Comparison of ENCODE assay signal across 28 cellular contexts in genomic region chr17:72525225-72525988, GRCh38.
DNase-seq lines count a peak whose midpoint lies in the region; ATAC-seq, FAIRE-seq and TF ChIP-seq lines count a peak whose summit lies in the region.
"Had no signal": no experiment of that assay in that cellular context is flagged by ENCODE, and none has a peak within 500 bp of the region (broad histone marks: within the 10 kb centered on the region; RNA-seq: fewer than 3 reads in every experiment).

No MANE protein-coding gene starts in this region.

- H3K4me3 ChIP-seq in mucosa of descending colon (no peak overlapping the region), small intestine (ENCODE audit: low read depth in 1 of 2, low read length in 2 of 2) (no peak overlapping the region), left ventricle myocardium inferior (no peak overlapping the region), MM.1S (ENCODE audit: low read length) (no peak overlapping the region)
- H3K4me3 ChIP-seq: lower lobe of right lung, psoas muscle, SK-N-MC, tibial nerve had no signal

- H3K4me1 ChIP-seq in mucosa of descending colon (ENCODE audit: low read depth) (peaks cover 29% of the 10 kb centered on the region), small intestine (ENCODE audit: control insufficient read depth in 2 of 2, insufficient read depth in 1 of 2, low read depth in 1 of 2, low read length in 1 of 2) (peaks cover 0 to 2% of the 10 kb centered on the region in 2 donors), left ventricle myocardium inferior (no peaks in the 10 kb centered on the region), MM.1S (ENCODE audit: low read length) (peaks cover 27% of the 10 kb centered on the region)
- H3K4me1 ChIP-seq: BE2C, lower lobe of right lung, psoas muscle, tibial nerve had no signal

- H3K27ac Mint-ChIP-seq in natural killer cell treated with Interleukin-12 subunit alpha and Interleukin-12 subunit beta and Interleukin-15 and Interleukin-18, amount 100 ng/mL, for 72 hours = no peak overlapping the region
- H3K27ac Mint-ChIP-seq: activated CD8-positive, alpha-beta T cell treated with anti-CD3 and anti-CD28 coated beads, Interleukin-2, amount 10 ng/mL, durations not matched to agents 7 days and 5 days; activated naive CD8-positive, alpha-beta T cell treated with anti-CD3 and anti-CD28 coated beads, Interleukin-2, amount 10 ng/mL, durations not matched to agents 7 days and 5 days; stimulated activated naive CD8-positive, alpha-beta T cell treated with anti-CD3 and anti-CD28 coated beads, Interleukin-15, amount 100 ng/mL, for 72 hours; T-helper 1 cell treated with Interleukin-12 subunit alpha and Interleukin-12 subunit beta and Interleukin-4 antibody, amounts not matched to agents 30 μg/mL and 1 μg/mL, for 36 hours had no signal

- 3 to 27% (median 20%) methylated on average over 5 of the region's 5 CpGs for WGBS in small intestine, 3 donors

- no peaks in the 10 kb centered on the region for H3K27me3 ChIP-seq in small intestine (ENCODE audit: control insufficient read depth in 2 of 2, insufficient read depth in 2 of 2, low read length in 2 of 2)
- peaks cover 28% of the 10 kb centered on the region for H3K27me3 ChIP-seq in left ventricle myocardium inferior (ENCODE audit: low read depth)
- H3K27me3 ChIP-seq in MM.1S (replicated peaks; ENCODE audit: insufficient read depth, low read length) = no peaks in the 10 kb centered on the region
- H3K27me3 ChIP-seq: BE2C, tibial nerve had no signal

- no peaks in the 10 kb centered on the region for H3K9me2 ChIP-seq in MM.1S (replicated peaks; ENCODE audit: insufficient read depth, low read length)

- no peak overlapping the region for H3K4me2 ChIP-seq in MM.1S (ENCODE audit: low read depth, low read length)

- H3K4me1 Mint-ChIP-seq in natural killer cell treated with Interleukin-12 subunit alpha and Interleukin-12 subunit beta and Interleukin-15 and Interleukin-18, amount 100 ng/mL, for 72 hours (ENCODE audit: low read depth in 2 of 2) = no peaks in the 10 kb centered on the region
- H3K4me1 Mint-ChIP-seq: activated naive CD8-positive, alpha-beta T cell treated with anti-CD3 and anti-CD28 coated beads, Interleukin-2, amount 10 ng/mL, durations not matched to agents 7 days and 5 days; stimulated activated naive CD8-positive, alpha-beta T cell treated with anti-CD3 and anti-CD28 coated beads, Interleukin-15, amount 100 ng/mL, for 72 hours had no signal

- no peaks in the 10 kb centered on the region for H3K9me3 Mint-ChIP-seq in natural killer cell treated with Interleukin-12 subunit alpha and Interleukin-12 subunit beta and Interleukin-15 and Interleukin-18, amount 100 ng/mL, for 72 hours
- H3K9me3 Mint-ChIP-seq: activated naive CD8-positive, alpha-beta T cell treated with anti-CD3 and anti-CD28 coated beads, Interleukin-2, amount 10 ng/mL, durations not matched to agents 7 days and 5 days; stimulated activated naive CD8-positive, alpha-beta T cell treated with anti-CD3 and anti-CD28 coated beads, Interleukin-15, amount 100 ng/mL, for 72 hours; T-helper 1 cell treated with Interleukin-12 subunit alpha and Interleukin-12 subunit beta and Interleukin-4 antibody, amounts not matched to agents 30 μg/mL and 1 μg/mL, for 36 hours had no signal

- peaks cover 95% of the 10 kb centered on the region for H3K79me2 ChIP-seq in MM.1S (ENCODE audit: low read length)

- no peak for FAIRE-seq in small intestine (lab: Jason Lieb, UNC)
- FAIRE-seq: endothelial cell of umbilical vein, GM19239, islet of Langerhans had no signal

- H3K27ac ChIP-seq in caudate nucleus (ENCODE audit: low read depth, low read length) (peak overlapping the region; percentile 71), small intestine (ENCODE audit: low read depth in 1 of 2, low read length in 1 of 2) (peak overlapping the region; percentile 44 to 89), left ventricle myocardium inferior (replicated peaks) (no peak overlapping the region), MM.1S (ENCODE audit: low read length) (no peak overlapping the region)
- H3K27ac ChIP-seq: lower lobe of right lung, psoas muscle, SK-N-MC, tibial nerve had no signal

- peaks cover 5% of the 10 kb centered on the region; the same call in 1 of the 2 replicates for H3F3A ChIP-seq in MM.1S (ENCODE audit: insufficient read depth, low read length)

- peak; percentile 84 for ATAC-seq in mucosa of descending colon
- ATAC-seq in HG03354 (IDR thresholded peaks at IDR 0.05; ENCODE audit: poor library complexity, severe bottlenecking, unreplicated experiment) = no peak
- no peak for ATAC-seq in natural killer cell treated with Interleukin-12 subunit alpha and Interleukin-12 subunit beta and Interleukin-15 and Interleukin-18, amount 100 ng/mL, for 72 hours
- ATAC-seq: activated CD8-positive, alpha-beta T cell treated with anti-CD3 and anti-CD28 coated beads, Interleukin-2, amount 10 ng/mL, durations not matched to agents 7 days and 5 days; lower lobe of right lung; psoas muscle; stimulated activated naive CD8-positive, alpha-beta T cell treated with anti-CD3 and anti-CD28 coated beads, Interleukin-15, amount 100 ng/mL, for 72 hours had no signal

- TF ChIP-seq CTCF in mucosa of descending colon (IDR thresholded peaks at IDR 0.05) (no peak), left ventricle myocardium inferior (IDR thresholded peaks at IDR 0.05; ENCODE audit: borderline replicate concordance) (no peak), MM.1S (IDR thresholded peaks at IDR 0.05; ENCODE audit: low read length) (no peak)

- DNase-seq in HT-29 (ENCODE audit: low spot score) (peak; percentile 58), caudate nucleus (lab: John Stamatoyannopoulos, UW) (no peak), mucosa of descending colon (peak in 2 of 3 donors; percentile 59 to 63), small intestine (peak; percentile 92), left ventricle myocardium inferior (no peak), MM.1S (no peak)
- no peak for DNase-seq in natural killer cell treated with Interleukin-12 subunit alpha and Interleukin-12 subunit beta and Interleukin-15 and Interleukin-18, amount 100 ng/mL, for 72 hours (ENCODE audit: low spot score)
- DNase-seq: ACHN; activated CD8-positive, alpha-beta T cell treated with anti-CD3 and anti-CD28 coated beads, Interleukin-2, amount 10 ng/mL, durations not matched to agents 7 days and 5 days; activated naive CD8-positive, alpha-beta T cell treated with anti-CD3 and anti-CD28 coated beads, Interleukin-2, amount 10 ng/mL, durations not matched to agents 7 days and 5 days; BE2C; cerebellar nuclear complex; DMS79 treated with DMSO at 0.1 percent for 48 hours; H7; lower lobe of right lung; NCI-H1417; NCI-H2081 treated with DMSO at 0.1 percent for 48 hours; NCI-H774; psoas muscle; stimulated activated CD8-positive, alpha-beta memory T cell treated with anti-CD3 and anti-CD28 coated beads, Interleukin-4, amount 100 ng/mL, for 48 hours; stimulated activated naive CD8-positive, alpha-beta T cell treated with anti-CD3 and anti-CD28 coated beads, Interleukin-15, amount 100 ng/mL, for 72 hours had no signal

- no peak overlapping the region for H3K9ac ChIP-seq in MM.1S (ENCODE audit: low read length)

- H3K9me3 ChIP-seq in mucosa of descending colon = no peaks in the 10 kb centered on the region
- H3K9me3 ChIP-seq in small intestine (ENCODE audit: control insufficient read depth, low read depth) = no peaks in the 10 kb centered on the region
- H3K9me3 ChIP-seq in left ventricle myocardium inferior (replicated peaks) = no peaks in the 10 kb centered on the region
- no peaks in the 10 kb centered on the region for H3K9me3 ChIP-seq in MM.1S (replicated peaks; ENCODE audit: insufficient read depth, low read length)
- H3K9me3 ChIP-seq: BE2C, lower lobe of right lung, psoas muscle, tibial nerve had no signal

- no peak overlapping the region for H3K4me3 Mint-ChIP-seq in natural killer cell treated with Interleukin-12 subunit alpha and Interleukin-12 subunit beta and Interleukin-15 and Interleukin-18, amount 100 ng/mL, for 72 hours
- H3K4me3 Mint-ChIP-seq: activated CD8-positive, alpha-beta T cell treated with anti-CD3 and anti-CD28 coated beads, Interleukin-2, amount 10 ng/mL, durations not matched to agents 7 days and 5 days; activated naive CD8-positive, alpha-beta T cell treated with anti-CD3 and anti-CD28 coated beads, Interleukin-2, amount 10 ng/mL, durations not matched to agents 7 days and 5 days; stimulated activated naive CD8-positive, alpha-beta T cell treated with anti-CD3 and anti-CD28 coated beads, Interleukin-15, amount 100 ng/mL, for 72 hours; T-helper 1 cell treated with Interleukin-12 subunit alpha and Interleukin-12 subunit beta and Interleukin-4 antibody, amounts not matched to agents 30 μg/mL and 1 μg/mL, for 36 hours had no signal

- H3K27me3 Mint-ChIP-seq in natural killer cell treated with Interleukin-12 subunit alpha and Interleukin-12 subunit beta and Interleukin-15 and Interleukin-18, amount 100 ng/mL, for 72 hours = peaks cover 2 to 28% of the 10 kb centered on the region in 2 donors

- H2AFZ ChIP-seq in MM.1S (ENCODE audit: low read length) = no peak overlapping the region

- H3K36me3 ChIP-seq in mucosa of descending colon (ENCODE audit: low read depth) = no peaks in the 10 kb centered on the region
- H3K36me3 ChIP-seq in small intestine (ENCODE audit: control insufficient read depth in 2 of 2, insufficient read depth in 2 of 2, low read length in 2 of 2) = no peaks in the 10 kb centered on the region
- no peaks in the 10 kb centered on the region for H3K36me3 ChIP-seq in left ventricle myocardium inferior
- H3K36me3 ChIP-seq in MM.1S (replicated peaks; ENCODE audit: insufficient read depth, low read length) = no peaks in the 10 kb centered on the region
- H3K36me3 ChIP-seq: BE2C, lower lobe of right lung, tibial nerve had no signal

- peaks cover 19% of the 10 kb centered on the region for H4K20me1 ChIP-seq in MM.1S (ENCODE audit: insufficient read depth, low read length)

- no peaks in the 10 kb centered on the region for H3K36me3 Mint-ChIP-seq in natural killer cell treated with Interleukin-12 subunit alpha and Interleukin-12 subunit beta and Interleukin-15 and Interleukin-18, amount 100 ng/mL, for 72 hours
- H3K36me3 Mint-ChIP-seq: activated naive CD8-positive, alpha-beta T cell treated with anti-CD3 and anti-CD28 coated beads, Interleukin-2, amount 10 ng/mL, durations not matched to agents 7 days and 5 days had no signal

- intact Hi-C loops in mucosa of descending colon (cut with DNase I, micrococcal nuclease) = no loop called here
- intact Hi-C loops in left ventricle myocardium inferior (cut with micrococcal nuclease) = no loop called here

Comparison
In these comparisons a context has a peak if more than half of its experiments do, and no peak if none do; other contexts are left out.
1. DNase-seq: peak in HT-29 (single experiment), mucosa of descending colon (2 of 3) and small intestine (single experiment); none in caudate nucleus (0 of 61), left ventricle myocardium inferior (single experiment), MM.1S (single experiment) and natural killer cell treated with Interleukin-12 subunit alpha and Interleukin-12 subunit beta and Interleukin-15 and Interleukin-18, amount 100 ng/mL, for 72 hours (single experiment).
2. H3K27ac ChIP-seq: peak in caudate nucleus (single experiment) and small intestine (2 of 2); none in left ventricle myocardium inferior (single experiment) and MM.1S (single experiment).